In genomic region chr2:7333189-7333588, GRCh38 we compare ENCODE assay signal across 21 cellular contexts.
"Had no signal": no experiment of that assay in that cellular context is flagged by ENCODE, and none has a peak within 500 bp of the region (broad histone marks: within the 10 kb centered on the region; RNA-seq: fewer than 3 reads in every experiment).

No MANE protein-coding gene starts in this region.

- H3K4me2 ChIP-seq: smooth muscle cell had no signal

- H3K4me3 Mint-ChIP-seq: central memory CD8-positive, alpha-beta T cell; naive thymus-derived CD4-positive, alpha-beta T cell; stimulated activated effector memory CD8-positive, alpha-beta T cell treated with anti-CD3 and anti-CD28 coated beads, Interleukin-12 subunit alpha, Interleukin-12 subunit beta, amount 100 ng/mL, for 72 hours had no signal

- H3K36me3 ChIP-seq: esophagus muscularis mucosa, heart right ventricle, neutrophil, tibial nerve had no signal

- H3K4me3 ChIP-seq: dorsolateral prefrontal cortex, esophagus muscularis mucosa, heart right ventricle, smooth muscle cell, testis, tibial nerve had no signal

- H3K36me3 Mint-ChIP-seq: naive thymus-derived CD4-positive, alpha-beta T cell; stimulated activated effector memory CD8-positive, alpha-beta T cell treated with anti-CD3 and anti-CD28 coated beads, Interleukin-12 subunit alpha, Interleukin-12 subunit beta, amount 100 ng/mL, for 72 hours had no signal

- ATAC-seq: heart right ventricle; left lobe of liver; naive thymus-derived CD4-positive, alpha-beta T cell; right cardiac atrium; stimulated activated effector memory CD8-positive, alpha-beta T cell treated with anti-CD3 and anti-CD28 coated beads, Interleukin-12 subunit alpha, Interleukin-12 subunit beta, amount 100 ng/mL, for 72 hours; stimulated activated naive CD8-positive, alpha-beta T cell treated with anti-CD3 and anti-CD28 coated beads, Interleukin-15, Interleukin-2, amounts not matched to agents 100 U/mL and 50 U/mL, for 24 hours had no signal

- H3K4me1 Mint-ChIP-seq: central memory CD8-positive, alpha-beta T cell; stimulated activated effector memory CD8-positive, alpha-beta T cell treated with anti-CD3 and anti-CD28 coated beads, Interleukin-12 subunit alpha, Interleukin-12 subunit beta, amount 100 ng/mL, for 72 hours had no signal

- DNase-seq: cortex of kidney; dorsolateral prefrontal cortex; effector CD8-positive, alpha-beta T cell; foreskin melanocyte; heart right ventricle; islet precursor cell; mammary epithelial cell; naive thymus-derived CD4-positive, alpha-beta T cell; posterior cingulate gyrus; right cardiac atrium; stimulated activated CD4-positive, alpha-beta T cell treated with anti-CD3 and anti-CD28 coated beads, Interleukin-4, amount 100 ng/mL, for 1 hour; stimulated activated CD8-positive, alpha-beta memory T cell treated with anti-CD3 and anti-CD28 coated beads, Interleukin-4, amount 100 ng/mL, for 48 hours; stimulated activated naive CD8-positive, alpha-beta T cell treated with anti-CD3 and anti-CD28 coated beads, Interleukin-15, Interleukin-2, amounts not matched to agents 100 U/mL and 50 U/mL, for 24 hours; testis had no signal

- H3K27ac Mint-ChIP-seq: naive thymus-derived CD4-positive, alpha-beta T cell; stimulated activated effector memory CD8-positive, alpha-beta T cell treated with anti-CD3 and anti-CD28 coated beads, Interleukin-12 subunit alpha, Interleukin-12 subunit beta, amount 100 ng/mL, for 72 hours had no signal

- H3K4me1 ChIP-seq: esophagus muscularis mucosa, heart right ventricle, testis, tibial nerve had no signal

- H3K9me3 Mint-ChIP-seq: central memory CD8-positive, alpha-beta T cell; stimulated activated effector memory CD8-positive, alpha-beta T cell treated with anti-CD3 and anti-CD28 coated beads, Interleukin-12 subunit alpha, Interleukin-12 subunit beta, amount 100 ng/mL, for 72 hours had no signal

- H3K27me3 ChIP-seq: dorsolateral prefrontal cortex, neutrophil, testis, tibial nerve had no signal

- H3K27ac ChIP-seq: dorsolateral prefrontal cortex, esophagus muscularis mucosa, heart right ventricle, neutrophil, testis, tibial nerve had no signal

- H3K9me3 ChIP-seq: esophagus muscularis mucosa, heart right ventricle, neutrophil, testis, tibial nerve had no signal
